35 cellular contexts compared by ENCODE assay signal in genomic region chr11:96397863-96398262, GRCh38.
"Had no signal": no experiment of that assay in that cellular context is flagged by ENCODE, and none has a peak within 500 bp of the region (broad histone marks: within the 10 kb centered on the region; RNA-seq: fewer than 3 reads in every experiment).

No MANE protein-coding gene starts in this region.

- H3K27ac ChIP-seq: brain microvascular endothelial cell, Peyer's patch, RWPE1, WERI-Rb-1 had no signal

- H3K9me3 Mint-ChIP-seq: activated CD4-positive, alpha-beta memory T cell treated with anti-CD3 and anti-CD28 coated beads, Interleukin-2, amount 10 ng/mL, durations not matched to agents 7 days and 5 days; activated naive CD4-positive, alpha-beta T cell treated with anti-CD3 and anti-CD28 coated beads, Interleukin-2, amount 10 ng/mL, durations not matched to agents 7 days and 5 days; activated naive CD8-positive, alpha-beta T cell treated with anti-CD3 and anti-CD28 coated beads, Interleukin-2, amount 50 U/mL, for 24 hours had no signal

- H3K27ac Mint-ChIP-seq: activated CD4-positive, alpha-beta memory T cell treated with anti-CD3 and anti-CD28 coated beads, Interleukin-2, amount 10 ng/mL, durations not matched to agents 7 days and 5 days; activated CD8-positive, alpha-beta memory T cell treated with anti-CD3 and anti-CD28 coated beads, Interleukin-2, amount 10 ng/mL, durations not matched to agents 7 days and 5 days; activated naive CD4-positive, alpha-beta T cell treated with anti-CD3 and anti-CD28 coated beads, Interleukin-2, amount 10 ng/mL, durations not matched to agents 7 days and 5 days; activated naive CD8-positive, alpha-beta T cell; activated naive CD8-positive, alpha-beta T cell treated with anti-CD3 and anti-CD28 coated beads, Interleukin-2, amount 50 U/mL, for 24 hours had no signal

- DNase-seq: activated CD4-positive, alpha-beta memory T cell treated with anti-CD3 and anti-CD28 coated beads, Interleukin-2, amount 10 ng/mL, durations not matched to agents 7 days and 5 days; activated CD4-positive, alpha-beta T cell treated with anti-CD3 and anti-CD28 coated beads for 1 hour; activated CD4-positive, alpha-beta T cell treated with anti-CD3 and anti-CD28 coated beads for 48 hours; activated CD4-positive, CD25-positive, alpha-beta regulatory T cell; activated CD8-positive, alpha-beta memory T cell treated with anti-CD3 and anti-CD28 coated beads for 24 hours; activated CD8-positive, alpha-beta memory T cell treated with anti-CD3 and anti-CD28 coated beads, Interleukin-2, amount 10 ng/mL, durations not matched to agents 7 days and 5 days; activated CD8-positive, alpha-beta memory T cell treated with anti-CD3 and anti-CD28 coated beads, Interleukin-2, amount 50 U/mL, for 48 hours; activated effector memory CD4-positive, alpha-beta T cell treated with Interleukin-2 at 50 U/mL for 16 hours; activated naive CD4-positive, alpha-beta T cell treated with anti-CD3 and anti-CD28 coated beads, Interleukin-2, amount 10 ng/mL, durations not matched to agents 7 days and 5 days; activated naive CD8-positive, alpha-beta T cell treated with anti-CD3 and anti-CD28 coated beads, Interleukin-2, amount 50 U/mL, for 24 hours; activated T-cell treated with anti-CD3 and anti-CD28 coated beads, Interleukin-2, amount 50 U/mL, for 48 hours; anterior cingulate cortex; brain microvascular endothelial cell; central memory CD4-positive, alpha-beta T cell; MM.1S; MV-4-11; NCI-H1092 treated with DMSO at 0.1 percent for 48 hours; NCI-H1417; NCI-H146; NCI-H187; NCI-H2029 treated with DMSO at 0.1 percent for 48 hours; NCI-H2107; NCI-H345; NCI-H524 treated with DMSO at 0.1 percent for 48 hours; Peyer's patch; SIG-M5; SW 1271; T-helper 1 cell; T-helper 2 cell; T-helper 9 cell; WERI-Rb-1 had no signal

- H3K4me3 Mint-ChIP-seq: activated CD4-positive, alpha-beta memory T cell treated with anti-CD3 and anti-CD28 coated beads, Interleukin-2, amount 10 ng/mL, durations not matched to agents 7 days and 5 days; activated CD8-positive, alpha-beta memory T cell treated with anti-CD3 and anti-CD28 coated beads, Interleukin-2, amount 10 ng/mL, durations not matched to agents 7 days and 5 days; activated naive CD4-positive, alpha-beta T cell treated with anti-CD3 and anti-CD28 coated beads, Interleukin-2, amount 10 ng/mL, durations not matched to agents 7 days and 5 days; activated naive CD8-positive, alpha-beta T cell; activated naive CD8-positive, alpha-beta T cell treated with anti-CD3 and anti-CD28 coated beads, Interleukin-2, amount 50 U/mL, for 24 hours had no signal

- H3K4me3 ChIP-seq: Peyer's patch had no signal

- H3K27me3 Mint-ChIP-seq: activated naive CD8-positive, alpha-beta T cell; activated naive CD8-positive, alpha-beta T cell treated with anti-CD3 and anti-CD28 coated beads, Interleukin-2, amount 50 U/mL, for 24 hours had no signal

- H3K4me1 ChIP-seq: Peyer's patch had no signal

- ATAC-seq: activated CD8-positive, alpha-beta memory T cell treated with anti-CD3 and anti-CD28 coated beads, Interleukin-2, amount 10 ng/mL, durations not matched to agents 7 days and 5 days; activated naive CD8-positive, alpha-beta T cell treated with anti-CD3 and anti-CD28 coated beads, Interleukin-2, amount 50 U/mL, for 24 hours; Right ventricle myocardium inferior; SK-N-SH treated with all-trans-retinoic acid at 6 μM for 48 hours had no signal

- H3K27me3 ChIP-seq: brain microvascular endothelial cell, Peyer's patch had no signal

- H3K36me3 ChIP-seq: brain microvascular endothelial cell, Peyer's patch, WERI-Rb-1 had no signal

- H3K9me3 ChIP-seq: Peyer's patch had no signal

- H3K36me3 Mint-ChIP-seq: activated CD8-positive, alpha-beta memory T cell treated with anti-CD3 and anti-CD28 coated beads, Interleukin-2, amount 10 ng/mL, durations not matched to agents 7 days and 5 days; activated naive CD4-positive, alpha-beta T cell treated with anti-CD3 and anti-CD28 coated beads, Interleukin-2, amount 10 ng/mL, durations not matched to agents 7 days and 5 days; activated naive CD8-positive, alpha-beta T cell had no signal
